17 cellular contexts compared by ENCODE assay signal in genomic region chr9:4175846-4176245, GRCh38.
DNase-seq lines count a peak whose midpoint lies in the region; ATAC-seq, FAIRE-seq and TF ChIP-seq lines count a peak whose summit lies in the region.
"Had no signal": no experiment of that assay in that cellular context is flagged by ENCODE, and none has a peak within 500 bp of the region (broad histone marks: within the 10 kb centered on the region; RNA-seq: fewer than 3 reads in every experiment).

No MANE protein-coding gene starts in this region.

- H4K20me1 ChIP-seq in astrocyte (ENCODE audit: insufficient read depth, low read length): peaks cover 20% of the 10 kb centered on the region
- H4K20me1 ChIP-seq: BLaER1 treated with 17β-estradiol and CSF1 and Interleukin-3, amounts not matched to agents 10 nM and 100 nM had no signal

- no peak for TF ChIP-seq CTCF in astrocyte (IDR thresholded peaks at IDR 0.05; ENCODE audit: insufficient read depth, low read depth, low read length)
- no peak for TF ChIP-seq CTCF in fibroblast of mammary gland (conservative IDR thresholded peaks at IDR 0.05; ENCODE audit: control insufficient read depth, insufficient read depth, low read depth, low read length)
- no peak for TF ChIP-seq CTCF in upper lobe of left lung (IDR thresholded peaks at IDR 0.05)
- no peak for TF ChIP-seq CTCF in activated CD8-positive, alpha-beta T cell treated with anti-CD3 and anti-CD28 coated beads for 36 hours (IDR thresholded peaks at IDR 0.05)

- no peaks in the 10 kb centered on the region for H3K4me1 ChIP-seq in right cardiac atrium (ENCODE audit: control insufficient read depth, insufficient read depth, low read length)
- H3K4me1 ChIP-seq in astrocyte (ENCODE audit: insufficient read depth, low read length): peaks cover 9% of the 10 kb centered on the region
- peaks cover 0 to 8% (median 3%) of the 10 kb centered on the region in 4 donors for H3K4me1 ChIP-seq in upper lobe of left lung
- H3K4me1 ChIP-seq: BLaER1 treated with 17β-estradiol and CSF1 and Interleukin-3, amounts not matched to agents 10 nM and 100 nM had no signal

- CTCF ChIA-PET in activated CD8-positive, alpha-beta T cell treated with anti-CD3 and anti-CD28 coated beads for 36 hours (lab: Charles Lee): interaction anchor here (0.6 kb wide), 1 partner anchor 164 kb away, joined by 3 read pairs; no protein-coding TSS in a partner anchor

- ATAC-seq in right cardiac atrium (no peak), Right ventricle myocardium superior (ENCODE audit: poor library complexity) (no peak), upper lobe of left lung (ENCODE audit: low FRiP score in 2 of 2) (no peak)
- ATAC-seq in activated CD8-positive, alpha-beta T cell treated with anti-CD3 and anti-CD28 coated beads for 36 hours: no peak
- ATAC-seq: GM12878 had no signal

- no peaks in the 10 kb centered on the region for H3K27me3 Mint-ChIP-seq in astrocyte (ENCODE audit: low read depth, unreplicated experiment)
- H3K27me3 Mint-ChIP-seq in activated CD8-positive, alpha-beta T cell treated with anti-CD3 and anti-CD28 coated beads for 36 hours: no peaks in the 10 kb centered on the region

- intact Hi-C loops in right cardiac atrium (cut with DNase I) (no loop called here), Right ventricle myocardium superior (cut with DNase I) (no loop called here)
- intact Hi-C loops in activated CD8-positive, alpha-beta T cell treated with anti-CD3 and anti-CD28 coated beads for 36 hours (cut with micrococcal nuclease): no loop called here

- no peak overlapping the region for H2AFZ ChIP-seq in astrocyte (ENCODE audit: low read depth, low read length)

- no peaks in the 10 kb centered on the region for H3K9me3 Mint-ChIP-seq in astrocyte (ENCODE audit: unreplicated experiment)
- H3K9me3 Mint-ChIP-seq in activated CD8-positive, alpha-beta T cell treated with anti-CD3 and anti-CD28 coated beads for 36 hours: no peaks in the 10 kb centered on the region
- H3K9me3 Mint-ChIP-seq: CD4-positive, CD25-positive, alpha-beta regulatory T cell; H9 had no signal

- 37% methylated on average over 2 of the region's 2 CpGs for WGBS in right cardiac atrium
- 50 to 99% methylated on average over 2 of the region's 2 CpGs for WGBS in upper lobe of left lung, 2 donors

- DNase-seq in right cardiac atrium (no peak), Right ventricle myocardium superior (no peak), astrocyte (ENCODE audit: low read depth) (peak; percentile 14), fibroblast of mammary gland (ENCODE audit: low read depth) (peak; percentile 39), upper lobe of left lung (no peak), NCI-H526 treated with DMSO at 0.1 percent for 48 hours (lab: John Stamatoyannopoulos, UW) (no peak)
- no peak for DNase-seq in activated CD8-positive, alpha-beta T cell treated with anti-CD3 and anti-CD28 coated beads for 36 hours
- no peak for DNase-seq in activated CD4-positive, alpha-beta T cell treated with anti-CD3 and anti-CD28 coated beads, Interleukin-2, amount 50 U/mL, for 4 hours
- DNase-seq: 8988T; ACHN; CD4-positive, CD25-positive, alpha-beta regulatory T cell; DMS 273 treated with DMSO at 0.1 percent for 48 hours; GOT3; H9 had no signal

- H3K36me3 ChIP-seq in astrocyte (ENCODE audit: insufficient read depth, low read length) (no peaks in the 10 kb centered on the region), upper lobe of left lung (no peaks in the 10 kb centered on the region)
- H3K36me3 ChIP-seq: BLaER1 treated with 17β-estradiol and CSF1 and Interleukin-3, amounts not matched to agents 10 nM and 100 nM had no signal

- no peak overlapping the region for H3K4me3 Mint-ChIP-seq in astrocyte (ENCODE audit: unreplicated experiment)
- no peak overlapping the region for H3K4me3 Mint-ChIP-seq in activated CD8-positive, alpha-beta T cell treated with anti-CD3 and anti-CD28 coated beads for 36 hours
- H3K4me3 Mint-ChIP-seq: CD4-positive, CD25-positive, alpha-beta regulatory T cell; H9 had no signal

- H3K27ac ChIP-seq in right cardiac atrium (ENCODE audit: low read length) (peak overlapping the region; percentile 4), astrocyte (ENCODE audit: low read depth, low read length) (no peak overlapping the region), upper lobe of left lung (peak overlapping the region in 3 of 4 donors; percentile 8 to 63 (median 60))
- H3K27ac ChIP-seq: BLaER1 treated with 17β-estradiol and CSF1 and Interleukin-3, amounts not matched to agents 10 nM and 100 nM had no signal

- no peak overlapping the region for H3K27ac Mint-ChIP-seq in astrocyte (ENCODE audit: unreplicated experiment)
- H3K27ac Mint-ChIP-seq in activated CD8-positive, alpha-beta T cell treated with anti-CD3 and anti-CD28 coated beads for 36 hours: no peak overlapping the region
- H3K27ac Mint-ChIP-seq: CD4-positive, CD25-positive, alpha-beta regulatory T cell; H9 had no signal

- no peak overlapping the region for H3K9ac ChIP-seq in astrocyte (ENCODE audit: low read length)
- H3K9ac ChIP-seq: BLaER1 treated with 17β-estradiol and CSF1 and Interleukin-3, amounts not matched to agents 10 nM and 100 nM had no signal

- H3K79me2 ChIP-seq in astrocyte (ENCODE audit: insufficient read depth, low read length): peaks cover 66% of the 10 kb centered on the region

- no peaks in the 10 kb centered on the region for H3K36me3 Mint-ChIP-seq in astrocyte (ENCODE audit: low read depth, unreplicated experiment)
- no peaks in the 10 kb centered on the region for H3K36me3 Mint-ChIP-seq in activated CD8-positive, alpha-beta T cell treated with anti-CD3 and anti-CD28 coated beads for 36 hours (ENCODE audit: low read depth)
- H3K36me3 Mint-ChIP-seq: CD4-positive, CD25-positive, alpha-beta regulatory T cell had no signal

- H3K9me3 ChIP-seq in right cardiac atrium (ENCODE audit: control insufficient read depth, low read length) (no peaks in the 10 kb centered on the region), astrocyte (ENCODE audit: insufficient read depth, low read depth, low read length) (no peaks in the 10 kb centered on the region), upper lobe of left lung (no peaks in the 10 kb centered on the region)
- H3K9me3 ChIP-seq: BLaER1 treated with 17β-estradiol and CSF1 and Interleukin-3, amounts not matched to agents 10 nM and 100 nM had no signal

- POLR2A ChIA-PET in activated CD8-positive, alpha-beta T cell treated with anti-CD3 and anti-CD28 coated beads for 36 hours (lab: Charles Lee): no interaction called here

- TF ChIP-seq POLR2A in upper lobe of left lung (IDR thresholded peaks at IDR 0.05): no peak

- TF ChIP-seq EP300 in upper lobe of left lung (IDR thresholded peaks at IDR 0.05): no peak

- H3K4me1 Mint-ChIP-seq in astrocyte (ENCODE audit: low read depth, unreplicated experiment): peaks cover 15% of the 10 kb centered on the region
- H3K4me1 Mint-ChIP-seq in activated CD8-positive, alpha-beta T cell treated with anti-CD3 and anti-CD28 coated beads for 36 hours (ENCODE audit: low read depth): no peaks in the 10 kb centered on the region
- H3K4me1 Mint-ChIP-seq: CD4-positive, CD25-positive, alpha-beta regulatory T cell; H9 had no signal

- FAIRE-seq in astrocyte (lab: Jason Lieb, UNC): no peak
- FAIRE-seq: GM12878, GM18507 had no signal

- H3K4me3 ChIP-seq in right cardiac atrium (ENCODE audit: low read length) (no peak overlapping the region), astrocyte (ENCODE audit: insufficient read depth, low read depth, low read length) (no peak overlapping the region), fibroblast of mammary gland (ENCODE audit: control insufficient read depth, low read depth, low read length) (no peak overlapping the region), upper lobe of left lung (no peak overlapping the region)
- H3K4me3 ChIP-seq: BLaER1 treated with 17β-estradiol and CSF1 and Interleukin-3, amounts not matched to agents 10 nM and 100 nM; GM12878 had no signal

- H3K27me3 ChIP-seq in right cardiac atrium (ENCODE audit: control insufficient read depth, insufficient read depth): no peaks in the 10 kb centered on the region
- H3K27me3 ChIP-seq in astrocyte (ENCODE audit: insufficient read depth, low read length): no peaks in the 10 kb centered on the region
- H3K27me3 ChIP-seq in upper lobe of left lung: no peaks in the 10 kb centered on the region
- H3K27me3 ChIP-seq: BLaER1 treated with 17β-estradiol and CSF1 and Interleukin-3, amounts not matched to agents 10 nM and 100 nM had no signal

- no peak overlapping the region for H3K4me2 ChIP-seq in astrocyte (ENCODE audit: low read length)
- H3K4me2 ChIP-seq: BLaER1 treated with 17β-estradiol and CSF1 and Interleukin-3, amounts not matched to agents 10 nM and 100 nM had no signal

Comparison
In these comparisons a context has a peak if more than half of its experiments do, and no peak if none do; other contexts are left out.
1. DNase-seq: peak in astrocyte (single experiment) and fibroblast of mammary gland (single experiment); none in right cardiac atrium (0 of 3), Right ventricle myocardium superior (single experiment), upper lobe of left lung (0 of 2), NCI-H526 treated with DMSO at 0.1 percent for 48 hours (single experiment), activated CD8-positive, alpha-beta T cell treated with anti-CD3 and anti-CD28 coated beads for 36 hours (single experiment) and activated CD4-positive, alpha-beta T cell treated with anti-CD3 and anti-CD28 coated beads, Interleukin-2, amount 50 U/mL, for 4 hours (0 of 2).